ENCODE assay signal across 25 cellular contexts in genomic region chr7:39446546-39446945, GRCh38.
DNase-seq lines count a peak whose midpoint lies in the region; ATAC-seq and TF ChIP-seq lines count a peak whose summit lies in the region.
"Had no signal": no experiment of that assay in that cellular context is flagged by ENCODE, and none has a peak within 500 bp of the region (broad histone marks: within the 10 kb centered on the region; RNA-seq: fewer than 3 reads in every experiment).

No MANE protein-coding gene starts in this region.

- no peak overlapping the region for H2BK120ac ChIP-seq in neuronal stem cell (ENCODE audit: low read depth, low read length)

- POLR2A ChIA-PET in SK-N-SH (lab: Yijun Ruan, JAX): no interaction called here

- H2BK12ac ChIP-seq in neuronal stem cell (ENCODE audit: low read length): no peak overlapping the region

- H3K79me1 ChIP-seq in neuronal stem cell (ENCODE audit: low read depth, low read length): no peaks in the 10 kb centered on the region

- in situ Hi-C loops in HAP-1 (cut with MboI; ENCODE audit: low sequenced_read_pairs): no loop called here

- no peaks in the 10 kb centered on the region for H3F3A ChIP-seq in SK-N-SH (replicated peaks; ENCODE audit: insufficient read depth)

- H3K23ac ChIP-seq in neuronal stem cell (ENCODE audit: low read depth, low read length, poor library complexity): no peak overlapping the region

- H3K9me2 ChIP-seq in SK-N-SH: no peaks in the 10 kb centered on the region

- no peaks in the 10 kb centered on the region for H3K9me3 Mint-ChIP-seq in endodermal cell
- H3K9me3 Mint-ChIP-seq: CD4-positive, alpha-beta T cell; H9 had no signal

- H4K20me1 ChIP-seq in SK-N-SH (ENCODE audit: insufficient read depth): no peaks in the 10 kb centered on the region
- H4K20me1 ChIP-seq: BLaER1 had no signal

- no peak overlapping the region for H2BK15ac ChIP-seq in neuronal stem cell (ENCODE audit: low read length)

- H2AFZ ChIP-seq in SK-N-SH (ENCODE audit: low read depth): peak overlapping the region; percentile 14; the same call in 1 of the 2 replicates
- H2AFZ ChIP-seq in neuronal stem cell (ENCODE audit: low read length): peak overlapping the region; percentile 31

- peaks cover 68% of the 10 kb centered on the region; the same call in 1 of the 2 replicates for H3K27me3 ChIP-seq in SK-N-SH (ENCODE audit: insufficient read depth)
- no peaks in the 10 kb centered on the region for H3K27me3 ChIP-seq in neuronal stem cell (ENCODE audit: control insufficient read depth in 3 of 3, insufficient read depth in 3 of 3, low read depth in 1 of 3, low read length in 3 of 3)
- H3K27me3 ChIP-seq in HAP-1 (ENCODE audit: low read depth): no peaks in the 10 kb centered on the region
- H3K27me3 ChIP-seq in endodermal cell (ENCODE audit: control insufficient read depth, insufficient read depth, low read length, poor library complexity, severe bottlenecking): no peaks in the 10 kb centered on the region
- H3K27me3 ChIP-seq: BLaER1 had no signal

- H3K27ac Mint-ChIP-seq in endodermal cell: no peak overlapping the region
- H3K27ac Mint-ChIP-seq: CD4-positive, alpha-beta T cell; H9 had no signal

- H3K36me3 ChIP-seq in SK-N-SH (replicated peaks in 1 of 2; ENCODE audit: control insufficient read depth in 1 of 2, insufficient read depth in 2 of 2, low read length in 1 of 2) (no peaks in the 10 kb centered on the region), neuronal stem cell (replicated peaks in 1 of 2; ENCODE audit: control insufficient read depth in 2 of 2, insufficient read depth in 2 of 2, low read length in 2 of 2) (no peaks in the 10 kb centered on the region), HAP-1 (replicated peaks) (no peaks in the 10 kb centered on the region), endodermal cell (ENCODE audit: control insufficient read depth, insufficient read depth, low read length) (no peaks in the 10 kb centered on the region)
- H3K36me3 ChIP-seq: BLaER1 had no signal

- H3K4me2 ChIP-seq in SK-N-SH (no peak overlapping the region), neuronal stem cell (ENCODE audit: insufficient read depth, low read length, poor library complexity, severe bottlenecking) (no peak overlapping the region)
- H3K4me2 ChIP-seq: BLaER1 had no signal

- H3K9me3 ChIP-seq in SK-N-SH: no peaks in the 10 kb centered on the region
- H3K9me3 ChIP-seq in neuronal stem cell (replicated peaks in 1 of 2; ENCODE audit: control insufficient read depth in 2 of 2, insufficient read depth in 1 of 2, low read depth in 1 of 2, low read length in 2 of 2): no peaks in the 10 kb centered on the region
- H3K9me3 ChIP-seq in HAP-1: no peaks in the 10 kb centered on the region; the same call in 1 of the 2 replicates
- no peaks in the 10 kb centered on the region for H3K9me3 ChIP-seq in endodermal cell (ENCODE audit: control insufficient read depth, low read length)
- H3K9me3 ChIP-seq: BLaER1, Caco-2 had no signal

- H3K27me3 Mint-ChIP-seq in endodermal cell (ENCODE audit: insufficient read depth): no peaks in the 10 kb centered on the region

- no peak for TF ChIP-seq EP300 in SK-N-SH (IDR thresholded peaks at IDR 0.05; ENCODE audit: borderline replicate concordance in 1 of 2, low read depth in 1 of 2, low read length in 1 of 2)

- H2AK5ac ChIP-seq in neuronal stem cell (ENCODE audit: low read depth, low read length): no peak overlapping the region

- H3K14ac ChIP-seq in neuronal stem cell (ENCODE audit: low read length): no peak overlapping the region

- no peak overlapping the region for H2BK5ac ChIP-seq in neuronal stem cell (ENCODE audit: low read length)

- H3K18ac ChIP-seq in neuronal stem cell (ENCODE audit: low read length): no peak overlapping the region

- H3K79me2 ChIP-seq in SK-N-SH (ENCODE audit: insufficient read depth): no peaks in the 10 kb centered on the region

- H3K36me3 Mint-ChIP-seq in endodermal cell (ENCODE audit: low read depth): no peaks in the 10 kb centered on the region

- no peak for TF ChIP-seq RAD21 in SK-N-SH (IDR thresholded peaks at IDR 0.05; ENCODE audit: low read length)

- H3K27ac ChIP-seq in SK-N-SH (ENCODE audit: low read depth in 2 of 2, low read length in 1 of 2): no peak overlapping the region
- H3K27ac ChIP-seq in neuronal stem cell (replicated peaks; ENCODE audit: low read length): no peak overlapping the region
- H3K27ac ChIP-seq in endodermal cell (ENCODE audit: low read depth, low read length): no peak overlapping the region
- H3K27ac ChIP-seq: BLaER1, HL-60 had no signal

- H3K4me3 ChIP-seq in SK-N-SH (ENCODE audit: low read depth in 2 of 2, low read length in 1 of 2): no peak overlapping the region
- no peak overlapping the region for H3K4me3 ChIP-seq in neuronal stem cell (ENCODE audit: low read length in 2 of 2)
- no peak overlapping the region for H3K4me3 ChIP-seq in HAP-1
- no peak overlapping the region for H3K4me3 ChIP-seq in endodermal cell (ENCODE audit: low read length)
- H3K4me3 ChIP-seq: BLaER1, GM12878 had no signal

- H3K4me1 ChIP-seq in SK-N-SH (ENCODE audit: control insufficient read depth in 1 of 2, insufficient read depth in 2 of 2, low read depth in 1 of 2, low read length in 1 of 2) (no peaks in the 10 kb centered on the region), neuronal stem cell (ENCODE audit: control insufficient read depth in 2 of 2, insufficient read depth in 1 of 2, low read depth in 1 of 2, low read length in 2 of 2) (no peaks in the 10 kb centered on the region), HAP-1 (peaks cover 2% of the 10 kb centered on the region), endodermal cell (ENCODE audit: control insufficient read depth, insufficient read depth, low read length) (no peaks in the 10 kb centered on the region)
- H3K4me1 ChIP-seq: BLaER1, Caco-2 had no signal

- no peak overlapping the region for H4K91ac ChIP-seq in neuronal stem cell (ENCODE audit: low read depth, low read length, poor library complexity)

- DNase-seq in SK-N-SH: no peak
- peak; percentile 17 for DNase-seq in kidney glomerular epithelial cell (lab: John Stamatoyannopoulos, UW)
- no peak for DNase-seq in neuronal stem cell (ENCODE audit: low spot score)
- DNase-seq in NCI-H748 treated with DMSO at 0.1 percent for 48 hours (lab: John Stamatoyannopoulos, UW): no peak
- no peak for DNase-seq in HAP-1 (ENCODE audit: low spot score in 2 of 2)
- DNase-seq in endodermal cell: no peak
- DNase-seq: ACHN; Caco-2; CD4-positive, alpha-beta T cell; DMS 273 treated with DMSO at 0.1 percent for 48 hours; DMS79 treated with DMSO at 0.1 percent for 48 hours; H9; KBM-7; MM.1S; NCI-H1048; NCI-H1417 treated with DMSO at 0.1 percent for 48 hours; NCI-H187 treated with DMSO at 0.1 percent for 48 hours; NCI-H2107; NCI-H774; NK-92 treated with Interleukin-12 subunit alpha and Interleukin-12 subunit beta, amount 100 ng/mL, for 24 hours had no signal

- H4K8ac ChIP-seq in neuronal stem cell (ENCODE audit: low read depth, low read length): no peak overlapping the region

- H3K4me1 Mint-ChIP-seq in endodermal cell: no peaks in the 10 kb centered on the region
- H3K4me1 Mint-ChIP-seq: H9 had no signal

- H3K4me3 Mint-ChIP-seq in endodermal cell: no peak overlapping the region
- H3K4me3 Mint-ChIP-seq: CD4-positive, alpha-beta T cell; H9 had no signal

- 15% methylated on average over 3 of the region's 3 CpGs for WGBS in SK-N-SH (ENCODE audit: low lambda C conversion rate)
- no CpG with 5 or more reads among the region's 3 CpGs for WGBS in neuronal stem cell (ENCODE audit: extremely low coverage in 2 of 2, insufficient read length in 2 of 2, insufficient replicate concordance in 1 of 2), 2 donors
- WGBS in endodermal cell (ENCODE audit: insufficient coverage in 1 of 2, insufficient read length in 1 of 2), 2 experiments: 83 to 90% methylated on average over 2 to 3 of the region's 3 CpGs

- no peak for ATAC-seq in GM21737 (IDR thresholded peaks at IDR 0.05; ENCODE audit: unreplicated experiment)
- ATAC-seq: GM12878, Panc1 had no signal

- no peak overlapping the region for H3K4ac ChIP-seq in neuronal stem cell (ENCODE audit: low read length)

- TF ChIP-seq CTCF in SK-N-SH (IDR thresholded peaks at IDR 0.05) (no peak), endodermal cell (conservative IDR thresholded peaks at IDR 0.05) (no peak)

- no peak overlapping the region for H3K9ac ChIP-seq in SK-N-SH
- no peak overlapping the region for H3K9ac ChIP-seq in neuronal stem cell (ENCODE audit: low read depth, low read length, poor library complexity)
- no peak overlapping the region for H3K9ac ChIP-seq in endodermal cell (ENCODE audit: extremely low read depth, low read length, poor library complexity, severe bottlenecking)
- H3K9ac ChIP-seq: BLaER1 had no signal

- CTCF ChIA-PET in SK-N-SH (lab: Yijun Ruan, JAX): interaction anchor here (1.2 to 1.4 kb wide), 2 partner anchors 17 to 32 kb away, joined by 3 read pairs; no protein-coding TSS in a partner anchor

TF ChIP-seq in SK-N-SH, 30 proteins besides CTCF, POLR2A, EP300 and RAD21 (continues in another document):
- no peak for TF ChIP-seq ELF1 (IDR thresholded peaks at IDR 0.05)
- TF ChIP-seq FOXM1 (IDR thresholded peaks at IDR 0.05; ENCODE audit: low read depth): no peak
- no peak for TF ChIP-seq GATA2 (CRISPR knock-in tag; IDR thresholded peaks at IDR 0.05)
- TF ChIP-seq TEAD4 (IDR thresholded peaks at IDR 0.05; ENCODE audit: borderline replicate concordance, insufficient read depth): no peak
- no peak for TF ChIP-seq POLR2AphosphoS5 (IDR thresholded peaks at IDR 0.05; ENCODE audit: low read depth, low read length)
- no peak for TF ChIP-seq SMC3 (IDR thresholded peaks at IDR 0.05; ENCODE audit: low read depth, low read length)
- TF ChIP-seq JUND (IDR thresholded peaks at IDR 0.05): no peak
- TF ChIP-seq GABPA (IDR thresholded peaks at IDR 0.05; ENCODE audit: low read depth): no peak
- TF ChIP-seq PBX3 (IDR thresholded peaks at IDR 0.05): no peak
- TF ChIP-seq FOXJ3 (CRISPR knock-in tag; IDR thresholded peaks at IDR 0.05): no peak
- TF ChIP-seq MAX (IDR thresholded peaks at IDR 0.05; ENCODE audit: low read depth): no peak
- no peak for TF ChIP-seq RXRA (IDR thresholded peaks at IDR 0.05; ENCODE audit: borderline replicate concordance, low read depth)
